ENCODE assay signal across 22 cellular contexts in genomic region chr6:158237656-158238055, GRCh38.
A peak's percentile ranks its signal among the peaks of the same experiment; 100 is the strongest.
DNase-seq lines count a peak whose midpoint lies in the region; ATAC-seq and TF ChIP-seq lines count a peak whose summit lies in the region.
"Had no signal": no experiment of that assay in that cellular context is flagged by ENCODE, and none has a peak within 500 bp of the region (broad histone marks: within the 10 kb centered on the region; RNA-seq: fewer than 3 reads in every experiment).

No MANE protein-coding gene starts in this region.

- H3K4me1 Mint-ChIP-seq in activated naive CD4-positive, alpha-beta T cell treated with anti-CD3 and anti-CD28 coated beads, Interleukin-2, amount 50 U/mL, for 24 hours = peaks cover 49% of the 10 kb centered on the region
- peaks cover 29% of the 10 kb centered on the region for H3K4me1 Mint-ChIP-seq in activated naive CD4-positive, alpha-beta T cell treated with anti-CD3 and anti-CD28 coated beads, Interleukin-2, amount 10 ng/mL, durations not matched to agents 7 days and 5 days
- peaks cover 32 to 57% (median 49%) of the 10 kb centered on the region in 7 donors for H3K4me1 Mint-ChIP-seq in naive thymus-derived CD4-positive, alpha-beta T cell

- DNase-seq in activated naive CD4-positive, alpha-beta T cell treated with anti-CD3 and anti-CD28 coated beads, Interleukin-2, amount 10 ng/mL, durations not matched to agents 7 days and 5 days = no peak
- no peak for DNase-seq in naive thymus-derived CD4-positive, alpha-beta T cell
- no peak for DNase-seq in stimulated activated naive CD4-positive, alpha-beta T cell (lab: John Stamatoyannopoulos, UW)
- no peak for DNase-seq in COLO668 (lab: John Stamatoyannopoulos, UW; ENCODE audit: unreplicated experiment)
- DNase-seq in amniotic stem cell (lab: John Stamatoyannopoulos, UW) = no peak
- DNase-seq: activated effector memory CD4-positive, alpha-beta T cell treated with anti-CD3 and anti-CD28 coated beads, Interleukin-2, amount 50 U/mL, for 16 hours; caudate nucleus; DMS 273 treated with DMSO at 0.1 percent for 48 hours; foreskin fibroblast; KG1; kidney; NCI-H2029 treated with DMSO at 0.1 percent for 48 hours; NCI-H524 treated with DMSO at 0.1 percent for 48 hours; stimulated activated CD4-positive, alpha-beta T cell treated with anti-CD3 and anti-CD28 coated beads, Interleukin-4, amount 100 ng/mL, for 1 hour; upper lobe of left lung had no signal

- H3K27ac Mint-ChIP-seq in activated naive CD4-positive, alpha-beta T cell treated with anti-CD3 and anti-CD28 coated beads, Interleukin-2, amount 50 U/mL, for 24 hours = peak overlapping the region; percentile 30
- H3K27ac Mint-ChIP-seq in activated naive CD4-positive, alpha-beta T cell treated with anti-CD3 and anti-CD28 coated beads, Interleukin-2, amount 10 ng/mL, durations not matched to agents 7 days and 5 days = no peak overlapping the region
- H3K27ac Mint-ChIP-seq in naive thymus-derived CD4-positive, alpha-beta T cell = peak overlapping the region in 7 of 9 donors; percentile 1 to 82 (median 14)
- H3K27ac Mint-ChIP-seq: CD14-positive monocyte; T-helper 1 cell treated with Interleukin-12 subunit alpha and Interleukin-12 subunit beta and Interleukin-4 antibody, amounts not matched to agents 30 μg/mL and 1 μg/mL, for 36 hours had no signal

- H3K9me3 ChIP-seq in naive thymus-derived CD4-positive, alpha-beta T cell (ENCODE audit: control insufficient read depth in 2 of 3, low read length in 3 of 3) = no peaks in the 10 kb centered on the region
- H3K9me3 ChIP-seq: neutrophil, upper lobe of left lung had no signal

- no peaks in the 10 kb centered on the region for H3K27me3 Mint-ChIP-seq in activated naive CD4-positive, alpha-beta T cell treated with anti-CD3 and anti-CD28 coated beads, Interleukin-2, amount 50 U/mL, for 24 hours
- H3K27me3 Mint-ChIP-seq in activated naive CD4-positive, alpha-beta T cell treated with anti-CD3 and anti-CD28 coated beads, Interleukin-2, amount 10 ng/mL, durations not matched to agents 7 days and 5 days = peaks cover 8% of the 10 kb centered on the region
- H3K27me3 Mint-ChIP-seq in naive thymus-derived CD4-positive, alpha-beta T cell = peaks cover 0 to 14% (median 0%) of the 10 kb centered on the region in 5 donors

- POLR2A ChIA-PET in naive thymus-derived CD4-positive, alpha-beta T cell (lab: Charles Lee) = interaction anchor here (0.7 to 1.2 kb wide), 2 partner anchors 28 to 29 kb away, joined by 3 to 4 read pairs; no protein-coding TSS in a partner anchor

- peaks cover 5% of the 10 kb centered on the region for H3K36me3 Mint-ChIP-seq in activated naive CD4-positive, alpha-beta T cell treated with anti-CD3 and anti-CD28 coated beads, Interleukin-2, amount 50 U/mL, for 24 hours
- peaks cover 14% of the 10 kb centered on the region for H3K36me3 Mint-ChIP-seq in activated naive CD4-positive, alpha-beta T cell treated with anti-CD3 and anti-CD28 coated beads, Interleukin-2, amount 10 ng/mL, durations not matched to agents 7 days and 5 days
- peaks cover 0 to 11% (median 0%) of the 10 kb centered on the region in 5 donors for H3K36me3 Mint-ChIP-seq in naive thymus-derived CD4-positive, alpha-beta T cell

- TF ChIP-seq CTCF in VCaP (conservative IDR thresholded peaks at IDR 0.05) = no peak

- CTCF ChIA-PET in activated naive CD4-positive, alpha-beta T cell treated with anti-CD3 and anti-CD28 coated beads, Interleukin-2, amount 10 ng/mL, durations not matched to agents 7 days and 5 days (lab: Charles Lee) = no interaction called here
- CTCF ChIA-PET in naive thymus-derived CD4-positive, alpha-beta T cell (lab: Charles Lee) = no interaction called here

- no peak for ATAC-seq in naive thymus-derived CD4-positive, alpha-beta T cell
- ATAC-seq in HG03565 (IDR thresholded peaks at IDR 0.05; ENCODE audit: unreplicated experiment) = no peak
- ATAC-seq: sciatic nerve had no signal

- no peaks in the 10 kb centered on the region for H3K9me3 Mint-ChIP-seq in activated naive CD4-positive, alpha-beta T cell treated with anti-CD3 and anti-CD28 coated beads, Interleukin-2, amount 50 U/mL, for 24 hours
- peaks cover 2% of the 10 kb centered on the region for H3K9me3 Mint-ChIP-seq in activated naive CD4-positive, alpha-beta T cell treated with anti-CD3 and anti-CD28 coated beads, Interleukin-2, amount 10 ng/mL, durations not matched to agents 7 days and 5 days
- H3K9me3 Mint-ChIP-seq in naive thymus-derived CD4-positive, alpha-beta T cell = peaks cover 0 to 4% (median 0%) of the 10 kb centered on the region in 11 donors
- H3K9me3 Mint-ChIP-seq: T-helper 1 cell treated with Interleukin-12 subunit alpha and Interleukin-12 subunit beta and Interleukin-4 antibody, amounts not matched to agents 30 μg/mL and 1 μg/mL, for 36 hours had no signal

- H3K27me3 ChIP-seq in naive thymus-derived CD4-positive, alpha-beta T cell (ENCODE audit: control insufficient read depth in 2 of 2, insufficient read depth in 2 of 2, low read length in 2 of 2) = no peaks in the 10 kb centered on the region
- H3K27me3 ChIP-seq: upper lobe of left lung had no signal

- H3K36me3 ChIP-seq in naive thymus-derived CD4-positive, alpha-beta T cell (ENCODE audit: control insufficient read depth in 2 of 3, insufficient read depth in 3 of 3, low read length in 3 of 3) = peaks cover 0 to under 1% (median 0%) of the 10 kb centered on the region in 3 experiments
- H3K36me3 ChIP-seq: neutrophil, upper lobe of left lung had no signal

- H3K4me1 ChIP-seq in naive thymus-derived CD4-positive, alpha-beta T cell (ENCODE audit: control insufficient read depth in 2 of 2, insufficient read depth in 2 of 2, low read length in 2 of 2) = peaks cover 15 to 22% of the 10 kb centered on the region in 2 donors

- 0 out of 2 replicates have a peak overlapping the region, but pooled peaks have one; percentile 7 for H3K27ac ChIP-seq in VCaP
- H3K27ac ChIP-seq in naive thymus-derived CD4-positive, alpha-beta T cell (ENCODE audit: low read depth, low read length) = no peak overlapping the region
- H3K27ac ChIP-seq: neutrophil, upper lobe of left lung had no signal

- intact Hi-C loops in naive thymus-derived CD4-positive, alpha-beta T cell (cut with micrococcal nuclease) = loop anchor here in 1 of 2 donors (10.0 kb wide), 1 partner anchor 1553 kb away; no protein-coding TSS in a partner anchor

- no peak overlapping the region for H3K4me3 ChIP-seq in naive thymus-derived CD4-positive, alpha-beta T cell (ENCODE audit: low read length)
- H3K4me3 ChIP-seq: upper lobe of left lung had no signal

- H3K4me3 Mint-ChIP-seq in activated naive CD4-positive, alpha-beta T cell treated with anti-CD3 and anti-CD28 coated beads, Interleukin-2, amount 50 U/mL, for 24 hours = no peak overlapping the region
- H3K4me3 Mint-ChIP-seq in activated naive CD4-positive, alpha-beta T cell treated with anti-CD3 and anti-CD28 coated beads, Interleukin-2, amount 10 ng/mL, durations not matched to agents 7 days and 5 days = no peak overlapping the region
- no peak overlapping the region for H3K4me3 Mint-ChIP-seq in naive thymus-derived CD4-positive, alpha-beta T cell
- H3K4me3 Mint-ChIP-seq: CD14-positive monocyte; T-helper 1 cell treated with Interleukin-12 subunit alpha and Interleukin-12 subunit beta and Interleukin-4 antibody, amounts not matched to agents 30 μg/mL and 1 μg/mL, for 36 hours had no signal
